Comparison of ENCODE assay signal across 7 cellular contexts in genomic region chr7:143901360-143901709, GRCh38. TPM values are rescaled to one million over a fixed set of nuclear protein-coding genes. Genes with fewer than 3 reads are reported as not detected.
DNase-seq lines count a peak whose midpoint lies in the region; ATAC-seq lines count a peak whose summit lies in the region.

No MANE protein-coding gene starts in this region.

- DNase-seq in NCI-H1105 (lab: John Stamatoyannopoulos, UW) (peak; percentile 46), caudate nucleus (lab: John Stamatoyannopoulos, UW) (peak in 25 of 61 donors; percentile 13 to 78 (median 63)), left colon (peak in 1 of 2 donors; percentile 49), OCI-M2 (lab: John Stamatoyannopoulos, UW; ENCODE audit: unreplicated experiment) (no peak)
- no peak for DNase-seq in stimulated activated naive CD8-positive, alpha-beta T cell treated with anti-CD3 and anti-CD28 coated beads, Interleukin-15, amount 100 ng/mL, for 72 hours
- no peak for DNase-seq in stimulated activated CD4-positive, alpha-beta T cell treated with anti-CD3 and anti-CD28 coated beads, Interleukin-15, amount 100 ng/mL, for 24 hours

- intact Hi-C loops in left colon (cut with DNase I, micrococcal nuclease), result no loop called here

- no peaks in the 10 kb centered on the region for H3K27me3 Mint-ChIP-seq in stimulated activated naive CD8-positive, alpha-beta T cell treated with anti-CD3 and anti-CD28 coated beads, Interleukin-15, amount 100 ng/mL, for 72 hours

- peaks cover 51% of the 10 kb centered on the region for H3K4me1 Mint-ChIP-seq in stimulated activated naive CD8-positive, alpha-beta T cell treated with anti-CD3 and anti-CD28 coated beads, Interleukin-15, amount 100 ng/mL, for 72 hours

- ATAC-seq in GM18858 (IDR thresholded peaks at IDR 0.05; ENCODE audit: unreplicated experiment), result peak; percentile 11
- peak; percentile 30 for ATAC-seq in left colon
- no peak for ATAC-seq in stimulated activated naive CD8-positive, alpha-beta T cell treated with anti-CD3 and anti-CD28 coated beads, Interleukin-15, amount 100 ng/mL, for 72 hours

- H3K4me3 Mint-ChIP-seq in stimulated activated naive CD8-positive, alpha-beta T cell treated with anti-CD3 and anti-CD28 coated beads, Interleukin-15, amount 100 ng/mL, for 72 hours, result peak overlapping the region; percentile 92 to 96

- peak overlapping the region; percentile 94 to 97 for H3K27ac Mint-ChIP-seq in stimulated activated naive CD8-positive, alpha-beta T cell treated with anti-CD3 and anti-CD28 coated beads, Interleukin-15, amount 100 ng/mL, for 72 hours

- no peaks in the 10 kb centered on the region for H3K9me3 Mint-ChIP-seq in stimulated activated naive CD8-positive, alpha-beta T cell treated with anti-CD3 and anti-CD28 coated beads, Interleukin-15, amount 100 ng/mL, for 72 hours

- H3K27ac ChIP-seq in caudate nucleus (ENCODE audit: low read depth, low read length), result peak overlapping the region; percentile 97

RNA-seq across cellular contexts. Expression of gene TCAF1, which starts 0.6 kb away (rescaled TPM):
- 10 to 100 TPM; 33.4 to 44.4 TPM for total RNA-seq in left colon

RNA-seq across cellular contexts. Expression of gene OR2F2, which starts 33.7 kb away (rescaled TPM):
- total RNA-seq in left colon, result not detected

RNA-seq across cellular contexts. Expression of gene OR2F1, which starts 53.3 kb away (rescaled TPM):
- not detected for total RNA-seq in left colon
